In the genomic region with DNA sequence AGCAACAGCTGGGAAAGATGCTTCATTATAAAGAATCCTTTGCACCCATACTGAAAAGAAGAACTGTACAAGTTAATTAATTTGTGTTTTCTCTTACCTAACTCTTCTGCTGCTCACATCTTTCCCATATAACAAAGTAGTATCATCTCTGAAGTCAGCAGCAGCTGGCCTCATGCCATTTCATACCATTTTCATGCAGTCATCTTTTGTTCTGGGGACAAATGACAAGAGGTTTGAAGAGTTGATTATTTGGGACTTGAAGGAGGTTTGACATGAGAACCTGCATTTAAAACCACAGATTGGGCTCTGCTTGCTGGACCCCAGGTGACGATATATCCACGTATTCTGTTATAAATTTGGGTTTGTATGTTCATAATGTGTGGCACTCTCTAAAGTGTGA, we compare ENCODE assay signal across 16 cellular contexts.
DNase-seq lines count a peak whose midpoint lies in the region; ATAC-seq and TF ChIP-seq lines count a peak whose summit lies in the region.
"Had no signal": no experiment of that assay in that cellular context is flagged by ENCODE, and none has a peak within 500 bp of the region (broad histone marks: within the 10 kb centered on the region; RNA-seq: fewer than 3 reads in every experiment).

No MANE protein-coding gene starts in this region.

- intact Hi-C loops in posterior vena cava (cut with DNase I): no loop called here

- no peak for TF ChIP-seq CTCF in epithelial cell of esophagus (IDR thresholded peaks at IDR 0.05; ENCODE audit: insufficient read depth, low read depth, low read length, missing control alignments)

- DNase-seq in ELR (ENCODE audit: low read depth): peak; percentile 63
- DNase-seq in RKO (ENCODE audit: low spot score): peak; percentile 8
- peak; percentile 45 for DNase-seq in epithelial cell of esophagus (ENCODE audit: low read depth)
- DNase-seq in mucosa of gallbladder (ENCODE audit: low spot score): peak; percentile 35
- DNase-seq in GF-D8 (lab: John Stamatoyannopoulos, UW): no peak
- no peak for DNase-seq in NK-92 (lab: John Stamatoyannopoulos, UW; ENCODE audit: unreplicated experiment)
- no peak for DNase-seq in posterior vena cava (ENCODE audit: low spot score)
- DNase-seq in left lobe of liver (ENCODE audit: low spot score): no peak
- DNase-seq: activated CD4-positive, CD25-positive, alpha-beta regulatory T cell treated with anti-CD3 and anti-CD28 coated beads, Interleukin-2, amount 50 U/mL, for 72 hours; cortex of kidney; mucosa of descending colon; NCI-H2081; stimulated activated CD4-positive, alpha-beta T cell treated with anti-CD3 and anti-CD28 coated beads, Interleukin-1b, Interleukin-23, amount 100 ng/mL, for 48 hours; stimulated activated CD8-positive, alpha-beta memory T cell treated with anti-CD3 and anti-CD28 coated beads, Interleukin-4, amount 100 ng/mL, for 48 hours; T-cell had no signal

- no peak for ATAC-seq in left lobe of liver
- ATAC-seq: mucosa of descending colon, T-cell had no signal

- H3K4me3 ChIP-seq in epithelial cell of esophagus (ENCODE audit: low read length): no peak overlapping the region
- H3K4me3 ChIP-seq: mucosa of descending colon, tibial nerve had no signal

Comparison
In these comparisons a context has a peak if more than half of its experiments do, and no peak if none do; other contexts are left out.
1. DNase-seq: peak in ELR (single experiment), RKO (single experiment), epithelial cell of esophagus (single experiment) and mucosa of gallbladder (single experiment); none in GF-D8 (single experiment), NK-92 (single experiment), posterior vena cava (single experiment) and left lobe of liver (single experiment).